16 cellular contexts compared by ENCODE assay signal in genomic region chr17:51336112-51336822, GRCh38.
A peak's percentile ranks its signal among the peaks of the same experiment; 100 is the strongest.
DNase-seq lines count a peak whose midpoint lies in the region; ATAC-seq lines count a peak whose summit lies in the region.
"Had no signal": no experiment of that assay in that cellular context is flagged by ENCODE, and none has a peak within 500 bp of the region (broad histone marks: within the 10 kb centered on the region; RNA-seq: fewer than 3 reads in every experiment).

No MANE protein-coding gene starts in this region.

- intact Hi-C loops in right cardiac atrium (cut with DNase I) = no loop called here

- peak; percentile 56 for DNase-seq in Ammon's horn (ENCODE audit: low spot score)
- DNase-seq in caudate nucleus (lab: John Stamatoyannopoulos, UW) = peak in 15 of 61 donors; percentile 8 to 47 (median 22)
- peak; percentile 19 to 24 for DNase-seq in hippocampal formation (lab: John Stamatoyannopoulos, UW)
- DNase-seq in pons (ENCODE audit: low spot score) = peak; percentile 72
- DNase-seq in NCI-H1417 (lab: John Stamatoyannopoulos, UW) = no peak
- DNase-seq in right cardiac atrium = no peak
- DNase-seq in NCI-H510A (lab: John Stamatoyannopoulos, UW) = no peak
- no peak for DNase-seq in stimulated activated naive CD8-positive, alpha-beta T cell treated with anti-CD3 and anti-CD28 coated beads, Interleukin-15, Interleukin-2, amounts not matched to agents 100 U/mL and 50 U/mL, for 24 hours
- DNase-seq: AML-193; CD4-positive, CD25-positive, alpha-beta regulatory T cell; DMS53; GF-D8; HCEC 1CT; HFFc6 had no signal

- H3K27ac ChIP-seq in caudate nucleus (ENCODE audit: low read depth, low read length) = peak overlapping the region; percentile 91
- no peak overlapping the region for H3K27ac ChIP-seq in right cardiac atrium (ENCODE audit: low read length)
- H3K27ac ChIP-seq: 22Rv1; BLaER1 treated with 17β-estradiol and CSF1 and Interleukin-3, amounts not matched to agents 10 nM and 100 nM had no signal

- no peaks in the 10 kb centered on the region for H3K27me3 ChIP-seq in right cardiac atrium (ENCODE audit: control insufficient read depth, insufficient read depth)
- H3K27me3 ChIP-seq: BLaER1 treated with 17β-estradiol and CSF1 and Interleukin-3, amounts not matched to agents 10 nM and 100 nM had no signal

- no peak for ATAC-seq in right cardiac atrium
- ATAC-seq in stimulated activated naive CD8-positive, alpha-beta T cell treated with anti-CD3 and anti-CD28 coated beads, Interleukin-15, Interleukin-2, amounts not matched to agents 100 U/mL and 50 U/mL, for 24 hours = no peak

- no peak overlapping the region for H3K4me3 ChIP-seq in right cardiac atrium (ENCODE audit: low read length)
- H3K4me3 ChIP-seq: BLaER1 treated with 17β-estradiol and CSF1 and Interleukin-3, amounts not matched to agents 10 nM and 100 nM had no signal

- no peaks in the 10 kb centered on the region for H3K9me3 ChIP-seq in right cardiac atrium (ENCODE audit: control insufficient read depth, low read length)
- H3K9me3 ChIP-seq: BLaER1 treated with 17β-estradiol and CSF1 and Interleukin-3, amounts not matched to agents 10 nM and 100 nM had no signal

- no peaks in the 10 kb centered on the region for H3K4me1 ChIP-seq in right cardiac atrium (ENCODE audit: control insufficient read depth, insufficient read depth, low read length)
- H3K4me1 ChIP-seq: BLaER1 treated with 17β-estradiol and CSF1 and Interleukin-3, amounts not matched to agents 10 nM and 100 nM had no signal

- WGBS in right cardiac atrium = 82% methylated on average over 3 of the region's 3 CpGs

Comparison
In these comparisons a context has a peak if more than half of its experiments do, and no peak if none do; other contexts are left out.
1. DNase-seq: peak in Ammon's horn (single experiment), hippocampal formation (2 of 2) and pons (single experiment); none in NCI-H1417 (0 of 3), right cardiac atrium (0 of 3), NCI-H510A (single experiment) and stimulated activated naive CD8-positive, alpha-beta T cell treated with anti-CD3 and anti-CD28 coated beads, Interleukin-15, Interleukin-2, amounts not matched to agents 100 U/mL and 50 U/mL, for 24 hours (single experiment).